Comparison of ENCODE assay signal across 22 cellular contexts in the genomic region with DNA sequence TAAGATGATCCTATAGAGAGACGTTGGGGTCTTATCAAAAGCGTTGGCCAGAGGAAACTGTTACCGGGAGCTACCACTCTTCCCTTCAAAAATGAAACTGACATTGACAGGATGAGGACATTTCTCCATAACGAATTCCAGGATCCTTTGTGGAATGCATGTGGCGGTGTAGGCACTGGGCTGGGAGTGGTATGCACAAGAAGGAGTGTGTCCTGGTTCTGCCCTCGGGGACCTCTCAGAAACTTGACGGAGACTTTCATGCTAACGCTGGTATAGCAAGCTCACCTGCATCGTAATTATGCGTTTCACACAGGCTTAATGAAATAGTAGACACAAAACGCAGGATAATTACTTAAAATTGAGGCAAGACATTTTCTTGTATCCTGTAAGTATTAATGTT.
"Had no signal": no experiment of that assay in that cellular context is flagged by ENCODE, and none has a peak within 500 bp of the region (broad histone marks: within the 10 kb centered on the region; RNA-seq: fewer than 3 reads in every experiment).

No MANE protein-coding gene starts in this region.

- H3K4me2 ChIP-seq: KMS-11 had no signal

- H3K4me3 Mint-ChIP-seq: IgD-negative memory B cell had no signal

- H3K27ac ChIP-seq: HL-60, KMS-11, SJSA1, SK-N-MC had no signal

- ATAC-seq: K562 had no signal

- H3K4me3 ChIP-seq: K562, SJSA1, SK-N-MC had no signal

- H3K27me3 ChIP-seq: SJSA1 had no signal

- H3K9me3 ChIP-seq: SJSA1 had no signal

- H3K27me3 Mint-ChIP-seq: IgD-negative memory B cell had no signal

- H3K27ac Mint-ChIP-seq: IgD-negative memory B cell had no signal

- DNase-seq: Kasumi-1, NCI-H1092 treated with DMSO at 0.1 percent for 48 hours, NCI-H1436, NCI-H187, NCI-H2029, NCI-H2081 treated with DMSO at 0.1 percent for 48 hours, NCI-H2171, NCI-H226, NCI-H446, NCI-H510A, NCI-H524 treated with DMSO at 0.1 percent for 48 hours, NCI-H69, NCI-H774, Right ventricle myocardium superior, RPMI8226, SIG-M5 had no signal

- H3K9ac ChIP-seq: KMS-11 had no signal

- H3K36me3 ChIP-seq: SJSA1 had no signal
